ENCODE assay signal across 8 cellular contexts in the genomic region with DNA sequence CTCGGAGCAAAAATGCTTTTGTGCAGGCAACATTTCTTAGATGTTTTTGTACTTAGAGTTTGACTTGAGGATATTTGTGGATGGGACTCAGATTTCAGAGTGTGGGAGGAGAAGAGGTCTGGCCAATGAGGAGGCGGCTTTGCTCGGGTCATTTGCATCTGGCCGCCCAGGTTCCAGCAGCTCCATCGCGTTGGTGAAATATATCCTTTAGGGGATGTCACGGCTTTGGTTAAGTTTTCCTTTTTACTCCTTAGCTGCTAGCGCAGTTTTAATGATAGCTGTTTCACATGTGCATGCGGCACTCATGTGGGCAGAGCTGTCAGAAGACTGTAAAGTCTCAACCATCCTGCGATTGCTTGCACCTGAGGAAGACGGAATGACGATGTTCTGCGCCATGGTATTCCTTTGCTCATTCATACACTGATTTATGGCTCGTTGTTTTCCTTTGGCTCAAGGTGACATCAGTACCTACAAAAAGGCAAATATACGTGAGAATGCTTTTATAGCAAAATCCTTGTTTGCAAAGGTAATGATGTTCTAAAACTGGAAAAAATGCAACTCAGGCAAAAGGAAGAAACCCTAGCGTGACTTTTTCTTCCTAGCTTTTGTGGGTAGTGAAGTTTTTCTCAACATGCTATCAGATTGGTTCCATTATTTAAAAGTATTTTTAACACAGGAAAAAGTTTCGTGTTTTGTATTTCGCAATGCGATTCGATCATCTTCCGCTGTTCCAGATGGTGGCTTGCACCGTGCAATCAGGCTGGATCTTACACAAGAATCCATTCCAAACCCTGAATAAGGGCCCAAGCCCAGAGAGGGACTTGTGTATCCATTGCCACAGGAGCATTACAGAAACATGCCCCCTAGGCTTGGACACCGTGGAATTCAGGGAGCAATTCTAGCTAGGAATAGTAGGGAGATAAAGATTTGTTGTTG.
DNase-seq lines count a peak whose midpoint lies in the region; ATAC-seq, FAIRE-seq and TF ChIP-seq lines count a peak whose summit lies in the region.

No MANE protein-coding gene starts in this region.

- TF ChIP-seq CTCF in chondrocyte (IDR thresholded peaks at IDR 0.05) (no peak), kidney (IDR thresholded peaks at IDR 0.05; ENCODE audit: borderline replicate concordance, extremely low read depth, insufficient read depth) (no peak)

- no peaks in the 10 kb centered on the region for H3K36me3 Mint-ChIP-seq in chondrocyte (ENCODE audit: low read depth)

- no peaks in the 10 kb centered on the region for H3K9me2 ChIP-seq in GM23248 (ENCODE audit: insufficient read depth)

- no peaks in the 10 kb centered on the region for H4K20me1 ChIP-seq in GM23248 (ENCODE audit: insufficient read depth)

- H3F3A ChIP-seq in GM23248 (ENCODE audit: insufficient read depth) = peaks cover 23% of the 10 kb centered on the region

- ATAC-seq in GM18505 (IDR thresholded peaks at IDR 0.05; ENCODE audit: unreplicated experiment) = no peak
- no peak for ATAC-seq in GM19467 (IDR thresholded peaks at IDR 0.05; ENCODE audit: unreplicated experiment)
- no peak for ATAC-seq in GM19035 (IDR thresholded peaks at IDR 0.05; ENCODE audit: unreplicated experiment)

- H3K4me3 ChIP-seq in GM23248 (peak overlapping the region; percentile 76), kidney (ENCODE audit: low read length in 2 of 2) (peak overlapping the region; percentile 40 to 70), small intestine (ENCODE audit: low read depth in 1 of 2, low read length in 2 of 2) (no peak overlapping the region)

- peak overlapping the region; percentile 66 for H2AFZ ChIP-seq in GM23248

- H3K27ac ChIP-seq in GM23248 = peak overlapping the region; percentile 96
- H3K27ac ChIP-seq in kidney (ENCODE audit: low read depth in 2 of 2, low read length in 2 of 2) = peak overlapping the region; percentile 71 to 80
- H3K27ac ChIP-seq in small intestine (ENCODE audit: low read depth in 1 of 2, low read length in 1 of 2) = peak overlapping the region in 1 of 2 donors; percentile 91

- H3K36me3 ChIP-seq in GM23248 (ENCODE audit: low read depth) = no peaks in the 10 kb centered on the region
- no peaks in the 10 kb centered on the region for H3K36me3 ChIP-seq in kidney (ENCODE audit: control insufficient read depth in 1 of 2, insufficient read depth in 2 of 2, low read length in 2 of 2)
- H3K36me3 ChIP-seq in small intestine (ENCODE audit: control insufficient read depth in 2 of 2, insufficient read depth in 2 of 2, low read length in 2 of 2) = no peaks in the 10 kb centered on the region

- DNase-seq in GM23248 (peak; percentile 96), NCI-H524 (lab: John Stamatoyannopoulos, UW) (peak; percentile 39 to 73), chondrocyte (ENCODE audit: low spot score) (peak; percentile 67), kidney (peak; percentile 90), small intestine (peak; percentile 37)

- peak overlapping the region; percentile 90 for H3K27ac Mint-ChIP-seq in chondrocyte (ENCODE audit: unreplicated experiment)

- H3K4me3 Mint-ChIP-seq in chondrocyte (ENCODE audit: unreplicated experiment) = peak overlapping the region; percentile 39

- FAIRE-seq in kidney (lab: Jason Lieb, UNC) (peak; percentile 93), small intestine (lab: Jason Lieb, UNC) (no peak)

- H3K9me3 ChIP-seq in GM23248 (ENCODE audit: low read depth) (no peaks in the 10 kb centered on the region), kidney (ENCODE audit: control insufficient read depth in 1 of 2, low read length in 2 of 2) (no peaks in the 10 kb centered on the region), small intestine (ENCODE audit: control insufficient read depth, low read depth) (no peaks in the 10 kb centered on the region)

- in situ Hi-C loops in GM23248 (cut with MboI) = no loop called here

- H3K4me1 Mint-ChIP-seq in chondrocyte (ENCODE audit: low read depth) = peaks cover 21% of the 10 kb centered on the region

- no peaks in the 10 kb centered on the region for H3K27me3 Mint-ChIP-seq in chondrocyte (ENCODE audit: low read depth)

- H3K79me2 ChIP-seq in GM23248 (ENCODE audit: insufficient read depth) = no peaks in the 10 kb centered on the region; the same call in 1 of the 2 replicates

- TF ChIP-seq POLR2A in GM18505 (IDR thresholded peaks at IDR 0.05; ENCODE audit: borderline replicate concordance, extremely low read depth, insufficient read depth, insufficient read length) = no peak

- H3K4me1 ChIP-seq in GM23248 (ENCODE audit: insufficient read depth) (peaks cover 21% of the 10 kb centered on the region), kidney (ENCODE audit: control insufficient read depth in 1 of 2, insufficient read depth in 1 of 2, low read depth in 1 of 2, low read length in 2 of 2) (peaks cover 9 to 10% of the 10 kb centered on the region in 2 donors), small intestine (ENCODE audit: control insufficient read depth in 2 of 2, insufficient read depth in 1 of 2, low read depth in 1 of 2, low read length in 1 of 2) (no peaks in the 10 kb centered on the region)

- no peaks in the 10 kb centered on the region for H3K9me3 Mint-ChIP-seq in chondrocyte (ENCODE audit: low read depth)

- H3K4me2 ChIP-seq in GM23248 (ENCODE audit: unreplicated experiment) = peak overlapping the region; percentile 85

- intact Hi-C loops in kidney (cut with DNase I) = no loop called here

- 1% methylated on average over 23 of the region's 23 CpGs for WGBS in GM23248 (ENCODE audit: low coverage in 1 of 2, low lambda C conversion rate in 2 of 2, missing lambda C conversion rate in 2 of 2), 2 experiments
- WGBS in small intestine, 3 donors = 25 to 31% (median 30%) methylated on average over 23 of the region's 23 CpGs

- H3K9ac ChIP-seq in GM23248 = peak overlapping the region; percentile 81
- peak overlapping the region in 1 of 2 donors; percentile 46 for H3K9ac ChIP-seq in kidney (ENCODE audit: low read length in 2 of 2)

- H3K27me3 ChIP-seq in GM23248 (replicated peaks; ENCODE audit: insufficient read depth) (no peaks in the 10 kb centered on the region), small intestine (ENCODE audit: control insufficient read depth in 2 of 2, insufficient read depth in 2 of 2, low read length in 2 of 2) (no peaks in the 10 kb centered on the region)

Comparison
In these comparisons a context has a peak if more than half of its experiments do, and no peak if none do; other contexts are left out.
1. DNase-seq: peak in every context shown above with its lines; median percentile 96 in GM23248; 90 in kidney; 67 in chondrocyte; 56 in NCI-H524; 37 in small intestine.
2. H3K4me3 ChIP-seq: peak in GM23248 (single experiment) and kidney (2 of 2); none in small intestine (0 of 2).